Comparison of ENCODE assay signal across 1 cellular context in the genomic region with DNA sequence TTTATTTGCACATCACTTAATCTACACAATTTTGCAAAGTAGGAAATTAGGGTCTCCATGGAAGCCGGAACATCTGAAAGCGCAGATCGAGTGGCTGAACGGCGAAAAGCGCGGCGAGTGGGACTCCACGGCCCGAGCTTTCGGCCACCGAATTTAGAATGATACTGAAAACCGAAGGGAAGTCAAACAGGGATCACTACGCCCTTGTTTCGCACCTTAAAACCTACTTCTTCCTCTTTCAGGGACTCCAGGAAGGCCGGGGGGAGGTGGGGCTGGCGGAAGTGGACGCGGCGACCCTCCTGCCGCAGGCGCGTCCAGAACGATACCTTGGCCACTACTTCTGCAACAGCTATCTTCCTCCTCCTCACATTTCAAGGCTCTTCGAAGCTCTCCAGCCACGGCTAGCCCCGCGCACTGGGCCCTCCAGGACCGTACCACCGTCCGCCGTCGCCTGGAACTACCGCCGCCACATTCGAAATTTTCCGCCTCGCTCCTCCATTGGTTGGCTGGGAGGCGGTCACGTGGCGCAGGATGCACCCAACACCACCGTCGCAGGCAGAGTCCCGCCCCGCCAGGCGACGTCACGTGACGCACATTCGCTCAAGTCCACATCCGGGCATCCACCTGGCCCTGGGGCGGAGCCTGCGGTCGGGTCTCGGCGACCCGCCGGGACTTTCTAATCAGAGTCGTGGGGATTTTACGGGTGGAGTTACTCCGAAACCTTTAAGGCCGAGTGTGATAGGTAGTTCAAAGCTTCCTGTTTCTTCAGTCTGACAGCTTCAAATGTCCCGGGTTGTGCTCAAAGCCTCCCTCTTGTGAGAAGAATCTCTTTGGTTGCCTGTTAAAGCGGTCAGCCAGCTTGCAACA.
A peak's percentile ranks its signal among the peaks of the same experiment; 100 is the strongest.
TF ChIP-seq lines count a peak whose summit lies in the region.

A gene (minus strand): TSS at position 474 of the 867 bp plus-strand sequence. CDS start 2,179 bp downstream, outside the sequence.

TF ChIP-seq in HEK293, 187 proteins besides CTCF, POLR2A, EP300 and RAD21 (continued from another document and continues in another):
- TF ChIP-seq, protein P1, sequence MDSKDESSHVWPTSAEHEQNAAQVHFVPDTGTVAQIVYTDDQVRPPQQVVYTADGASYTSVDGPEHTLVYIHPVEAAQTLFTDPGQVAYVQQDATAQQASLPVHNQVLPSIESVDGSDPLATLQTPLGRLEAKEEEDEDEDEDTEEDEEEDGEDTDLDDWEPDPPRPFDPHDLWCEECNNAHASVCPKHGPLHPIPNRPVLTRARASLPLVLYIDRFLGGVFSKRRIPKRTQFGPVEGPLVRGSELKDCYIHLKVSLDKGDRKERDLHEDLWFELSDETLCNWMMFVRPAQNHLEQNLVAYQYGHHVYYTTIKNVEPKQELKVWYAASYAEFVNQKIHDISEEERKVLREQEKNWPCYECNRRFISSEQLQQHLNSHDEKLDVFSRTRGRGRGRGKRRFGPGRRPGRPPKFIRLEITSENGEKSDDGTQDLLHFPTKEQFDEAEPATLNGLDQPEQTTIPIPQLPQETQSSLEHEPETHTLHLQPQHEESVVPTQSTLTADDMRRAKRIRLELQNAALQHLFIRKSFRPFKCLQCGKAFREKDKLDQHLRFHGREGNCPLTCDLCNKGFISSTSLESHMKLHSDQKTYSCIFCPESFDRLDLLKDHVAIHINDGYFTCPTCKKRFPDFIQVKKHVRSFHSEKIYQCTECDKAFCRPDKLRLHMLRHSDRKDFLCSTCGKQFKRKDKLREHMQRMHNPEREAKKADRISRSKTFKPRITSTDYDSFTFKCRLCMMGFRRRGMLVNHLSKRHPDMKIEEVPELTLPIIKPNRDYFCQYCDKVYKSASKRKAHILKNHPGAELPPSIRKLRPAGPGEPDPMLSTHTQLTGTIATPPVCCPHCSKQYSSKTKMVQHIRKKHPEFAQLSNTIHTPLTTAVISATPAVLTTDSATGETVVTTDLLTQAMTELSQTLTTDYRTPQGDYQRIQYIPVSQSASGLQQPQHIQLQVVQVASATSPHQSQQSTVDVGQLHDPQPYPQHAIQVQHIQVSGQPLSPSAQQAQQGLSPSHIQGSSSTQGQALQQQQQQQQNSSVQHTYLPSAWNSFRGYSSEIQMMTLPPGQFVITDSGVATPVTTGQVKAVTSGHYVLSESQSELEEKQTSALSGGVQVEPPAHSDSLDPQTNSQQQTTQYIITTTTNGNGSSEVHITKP (tag by site-specific recombination; IDR thresholded peaks at IDR 0.05), result peak; percentile 99
- TF ChIP-seq ZNF792 (tag by site-specific recombination; IDR thresholded peaks at IDR 0.05) (no peak), ZNF501 (tag by site-specific recombination; IDR thresholded peaks at IDR 0.05) (peak; percentile 57; the same call in 1 of the 2 replicates), HOXC10 (CRISPR knock-in tag; IDR thresholded peaks at IDR 0.05) (no peak), ZNF510 (tag by site-specific recombination; IDR thresholded peaks at IDR 0.05; ENCODE audit: insufficient replicate concordance) (no peak), ZNF10 (tag by site-specific recombination; IDR thresholded peaks at IDR 0.05) (peak; percentile 56; the same call in 1 of the 2 replicates), ZNF621 (tag by site-specific recombination; IDR thresholded peaks at IDR 0.05) (no peak), ZNF223 (tag by site-specific recombination; IDR thresholded peaks at IDR 0.05) (no peak), ZNF302 (tag by site-specific recombination; IDR thresholded peaks at IDR 0.05; ENCODE audit: low read depth) (no peak), KLF9 (tag by site-specific recombination; IDR thresholded peaks at IDR 0.05; ENCODE audit: low read depth) (peak; percentile 64), FEZF1 (tag by site-specific recombination; IDR thresholded peaks at IDR 0.05) (no peak), ZNF654 (tag by site-specific recombination; IDR thresholded peaks at IDR 0.05; ENCODE audit: low read depth) (no peak), TRIM28 (IDR thresholded peaks at IDR 0.05; ENCODE audit: borderline replicate concordance, low read length) (no peak), ZNF629 (tag by site-specific recombination; IDR thresholded peaks at IDR 0.05) (peak; percentile 89), KLF10 (tag by site-specific recombination; IDR thresholded peaks at IDR 0.05) (peak; percentile 60), YY1 (tag by site-specific recombination; IDR thresholded peaks at IDR 0.05) (peak; percentile 71; the same call in 1 of the 2 replicates), ZNF521 (tag by site-specific recombination; IDR thresholded peaks at IDR 0.05) (no peak), ZNF670 (tag by site-specific recombination; IDR thresholded peaks at IDR 0.05; ENCODE audit: low read depth) (no peak), ZNF138 (tag by site-specific recombination; IDR thresholded peaks at IDR 0.05; ENCODE audit: borderline replicate concordance) (no peak), ZNF221 (tag by site-specific recombination; IDR thresholded peaks at IDR 0.05; ENCODE audit: borderline replicate concordance) (no peak), ZNF112 (tag by site-specific recombination; IDR thresholded peaks at IDR 0.05) (no peak), ZBTB48 (tag by site-specific recombination; IDR thresholded peaks at IDR 0.05) (peak; percentile 29; the same call in 1 of the 2 replicates), ZNF610 (tag by site-specific recombination; IDR thresholded peaks at IDR 0.05; ENCODE audit: borderline replicate concordance) (0 out of 2 replicates have a peak, but pooled peaks have one; percentile 34), ZNF2 (tag by site-specific recombination; IDR thresholded peaks at IDR 0.05) (no peak), BCL11A (tag by site-specific recombination; IDR thresholded peaks at IDR 0.05; ENCODE audit: low read depth) (no peak), ZBTB20 (tag by site-specific recombination; IDR thresholded peaks at IDR 0.05) (peak; percentile 82)
- TF ChIP-seq, protein P2, sequence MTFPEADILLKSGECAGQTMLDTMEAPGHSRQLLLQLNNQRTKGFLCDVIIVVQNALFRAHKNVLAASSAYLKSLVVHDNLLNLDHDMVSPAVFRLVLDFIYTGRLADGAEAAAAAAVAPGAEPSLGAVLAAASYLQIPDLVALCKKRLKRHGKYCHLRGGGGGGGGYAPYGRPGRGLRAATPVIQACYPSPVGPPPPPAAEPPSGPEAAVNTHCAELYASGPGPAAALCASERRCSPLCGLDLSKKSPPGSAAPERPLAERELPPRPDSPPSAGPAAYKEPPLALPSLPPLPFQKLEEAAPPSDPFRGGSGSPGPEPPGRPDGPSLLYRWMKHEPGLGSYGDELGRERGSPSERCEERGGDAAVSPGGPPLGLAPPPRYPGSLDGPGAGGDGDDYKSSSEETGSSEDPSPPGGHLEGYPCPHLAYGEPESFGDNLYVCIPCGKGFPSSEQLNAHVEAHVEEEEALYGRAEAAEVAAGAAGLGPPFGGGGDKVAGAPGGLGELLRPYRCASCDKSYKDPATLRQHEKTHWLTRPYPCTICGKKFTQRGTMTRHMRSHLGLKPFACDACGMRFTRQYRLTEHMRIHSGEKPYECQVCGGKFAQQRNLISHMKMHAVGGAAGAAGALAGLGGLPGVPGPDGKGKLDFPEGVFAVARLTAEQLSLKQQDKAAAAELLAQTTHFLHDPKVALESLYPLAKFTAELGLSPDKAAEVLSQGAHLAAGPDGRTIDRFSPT (tag by site-specific recombination; IDR thresholded peaks at IDR 0.05), result no peak
- TF ChIP-seq, protein P3, sequence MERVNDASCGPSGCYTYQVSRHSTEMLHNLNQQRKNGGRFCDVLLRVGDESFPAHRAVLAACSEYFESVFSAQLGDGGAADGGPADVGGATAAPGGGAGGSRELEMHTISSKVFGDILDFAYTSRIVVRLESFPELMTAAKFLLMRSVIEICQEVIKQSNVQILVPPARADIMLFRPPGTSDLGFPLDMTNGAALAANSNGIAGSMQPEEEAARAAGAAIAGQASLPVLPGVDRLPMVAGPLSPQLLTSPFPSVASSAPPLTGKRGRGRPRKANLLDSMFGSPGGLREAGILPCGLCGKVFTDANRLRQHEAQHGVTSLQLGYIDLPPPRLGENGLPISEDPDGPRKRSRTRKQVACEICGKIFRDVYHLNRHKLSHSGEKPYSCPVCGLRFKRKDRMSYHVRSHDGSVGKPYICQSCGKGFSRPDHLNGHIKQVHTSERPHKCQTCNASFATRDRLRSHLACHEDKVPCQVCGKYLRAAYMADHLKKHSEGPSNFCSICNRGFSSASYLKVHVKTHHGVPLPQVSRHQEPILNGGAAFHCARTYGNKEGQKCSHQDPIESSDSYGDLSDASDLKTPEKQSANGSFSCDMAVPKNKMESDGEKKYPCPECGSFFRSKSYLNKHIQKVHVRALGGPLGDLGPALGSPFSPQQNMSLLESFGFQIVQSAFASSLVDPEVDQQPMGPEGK (tag by site-specific recombination; IDR thresholded peaks at IDR 0.05), result peak; percentile 65
- TF ChIP-seq, protein P4, sequence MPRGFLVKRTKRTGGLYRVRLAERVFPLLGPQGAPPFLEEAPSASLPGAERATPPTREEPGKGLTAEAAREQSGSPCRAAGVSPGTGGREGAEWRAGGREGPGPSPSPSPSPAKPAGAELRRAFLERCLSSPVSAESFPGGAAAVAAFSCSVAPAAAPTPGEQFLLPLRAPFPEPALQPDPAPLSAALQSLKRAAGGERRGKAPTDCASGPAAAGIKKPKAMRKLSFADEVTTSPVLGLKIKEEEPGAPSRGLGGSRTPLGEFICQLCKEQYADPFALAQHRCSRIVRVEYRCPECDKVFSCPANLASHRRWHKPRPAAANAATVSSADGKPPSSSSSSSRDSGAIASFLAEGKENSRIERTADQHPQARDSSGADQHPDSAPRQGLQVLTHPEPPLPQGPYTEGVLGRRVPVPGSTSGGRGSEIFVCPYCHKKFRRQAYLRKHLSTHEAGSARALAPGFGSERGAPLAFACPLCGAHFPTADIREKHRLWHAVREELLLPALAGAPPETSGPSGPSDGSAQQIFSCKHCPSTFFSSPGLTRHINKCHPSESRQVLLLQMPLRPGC (tag by site-specific recombination; IDR thresholded peaks at IDR 0.05), result peak; percentile 65; the same call in 1 of the 2 replicates
- TF ChIP-seq, protein P5, sequence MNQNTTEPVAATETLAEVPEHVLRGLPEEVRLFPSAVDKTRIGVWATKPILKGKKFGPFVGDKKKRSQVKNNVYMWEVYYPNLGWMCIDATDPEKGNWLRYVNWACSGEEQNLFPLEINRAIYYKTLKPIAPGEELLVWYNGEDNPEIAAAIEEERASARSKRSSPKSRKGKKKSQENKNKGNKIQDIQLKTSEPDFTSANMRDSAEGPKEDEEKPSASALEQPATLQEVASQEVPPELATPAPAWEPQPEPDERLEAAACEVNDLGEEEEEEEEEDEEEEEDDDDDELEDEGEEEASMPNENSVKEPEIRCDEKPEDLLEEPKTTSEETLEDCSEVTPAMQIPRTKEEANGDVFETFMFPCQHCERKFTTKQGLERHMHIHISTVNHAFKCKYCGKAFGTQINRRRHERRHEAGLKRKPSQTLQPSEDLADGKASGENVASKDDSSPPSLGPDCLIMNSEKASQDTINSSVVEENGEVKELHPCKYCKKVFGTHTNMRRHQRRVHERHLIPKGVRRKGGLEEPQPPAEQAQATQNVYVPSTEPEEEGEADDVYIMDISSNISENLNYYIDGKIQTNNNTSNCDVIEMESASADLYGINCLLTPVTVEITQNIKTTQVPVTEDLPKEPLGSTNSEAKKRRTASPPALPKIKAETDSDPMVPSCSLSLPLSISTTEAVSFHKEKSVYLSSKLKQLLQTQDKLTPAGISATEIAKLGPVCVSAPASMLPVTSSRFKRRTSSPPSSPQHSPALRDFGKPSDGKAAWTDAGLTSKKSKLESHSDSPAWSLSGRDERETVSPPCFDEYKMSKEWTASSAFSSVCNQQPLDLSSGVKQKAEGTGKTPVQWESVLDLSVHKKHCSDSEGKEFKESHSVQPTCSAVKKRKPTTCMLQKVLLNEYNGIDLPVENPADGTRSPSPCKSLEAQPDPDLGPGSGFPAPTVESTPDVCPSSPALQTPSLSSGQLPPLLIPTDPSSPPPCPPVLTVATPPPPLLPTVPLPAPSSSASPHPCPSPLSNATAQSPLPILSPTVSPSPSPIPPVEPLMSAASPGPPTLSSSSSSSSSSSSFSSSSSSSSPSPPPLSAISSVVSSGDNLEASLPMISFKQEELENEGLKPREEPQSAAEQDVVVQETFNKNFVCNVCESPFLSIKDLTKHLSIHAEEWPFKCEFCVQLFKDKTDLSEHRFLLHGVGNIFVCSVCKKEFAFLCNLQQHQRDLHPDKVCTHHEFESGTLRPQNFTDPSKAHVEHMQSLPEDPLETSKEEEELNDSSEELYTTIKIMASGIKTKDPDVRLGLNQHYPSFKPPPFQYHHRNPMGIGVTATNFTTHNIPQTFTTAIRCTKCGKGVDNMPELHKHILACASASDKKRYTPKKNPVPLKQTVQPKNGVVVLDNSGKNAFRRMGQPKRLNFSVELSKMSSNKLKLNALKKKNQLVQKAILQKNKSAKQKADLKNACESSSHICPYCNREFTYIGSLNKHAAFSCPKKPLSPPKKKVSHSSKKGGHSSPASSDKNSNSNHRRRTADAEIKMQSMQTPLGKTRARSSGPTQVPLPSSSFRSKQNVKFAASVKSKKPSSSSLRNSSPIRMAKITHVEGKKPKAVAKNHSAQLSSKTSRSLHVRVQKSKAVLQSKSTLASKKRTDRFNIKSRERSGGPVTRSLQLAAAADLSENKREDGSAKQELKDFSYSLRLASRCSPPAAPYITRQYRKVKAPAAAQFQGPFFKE (tag by site-specific recombination; IDR thresholded peaks at IDR 0.05; ENCODE audit: borderline replicate concordance), result no peak
- TF ChIP-seq, protein P6, sequence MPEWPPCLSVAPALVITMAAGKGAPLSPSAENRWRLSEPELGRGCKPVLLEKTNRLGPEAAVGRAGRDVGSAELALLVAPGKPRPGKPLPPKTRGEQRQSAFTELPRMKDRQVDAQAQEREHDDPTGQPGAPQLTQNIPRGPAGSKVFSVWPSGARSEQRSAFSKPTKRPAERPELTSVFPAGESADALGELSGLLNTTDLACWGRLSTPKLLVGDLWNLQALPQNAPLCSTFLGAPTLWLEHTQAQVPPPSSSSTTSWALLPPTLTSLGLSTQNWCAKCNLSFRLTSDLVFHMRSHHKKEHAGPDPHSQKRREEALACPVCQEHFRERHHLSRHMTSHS (tag by site-specific recombination; IDR thresholded peaks at IDR 0.05), result no peak
- TF ChIP-seq, protein P7, sequence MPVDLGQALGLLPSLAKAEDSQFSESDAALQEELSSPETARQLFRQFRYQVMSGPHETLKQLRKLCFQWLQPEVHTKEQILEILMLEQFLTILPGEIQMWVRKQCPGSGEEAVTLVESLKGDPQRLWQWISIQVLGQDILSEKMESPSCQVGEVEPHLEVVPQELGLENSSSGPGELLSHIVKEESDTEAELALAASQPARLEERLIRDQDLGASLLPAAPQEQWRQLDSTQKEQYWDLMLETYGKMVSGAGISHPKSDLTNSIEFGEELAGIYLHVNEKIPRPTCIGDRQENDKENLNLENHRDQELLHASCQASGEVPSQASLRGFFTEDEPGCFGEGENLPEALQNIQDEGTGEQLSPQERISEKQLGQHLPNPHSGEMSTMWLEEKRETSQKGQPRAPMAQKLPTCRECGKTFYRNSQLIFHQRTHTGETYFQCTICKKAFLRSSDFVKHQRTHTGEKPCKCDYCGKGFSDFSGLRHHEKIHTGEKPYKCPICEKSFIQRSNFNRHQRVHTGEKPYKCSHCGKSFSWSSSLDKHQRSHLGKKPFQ (tag by site-specific recombination; IDR thresholded peaks at IDR 0.05), result no peak
- TF ChIP-seq, protein P8, sequence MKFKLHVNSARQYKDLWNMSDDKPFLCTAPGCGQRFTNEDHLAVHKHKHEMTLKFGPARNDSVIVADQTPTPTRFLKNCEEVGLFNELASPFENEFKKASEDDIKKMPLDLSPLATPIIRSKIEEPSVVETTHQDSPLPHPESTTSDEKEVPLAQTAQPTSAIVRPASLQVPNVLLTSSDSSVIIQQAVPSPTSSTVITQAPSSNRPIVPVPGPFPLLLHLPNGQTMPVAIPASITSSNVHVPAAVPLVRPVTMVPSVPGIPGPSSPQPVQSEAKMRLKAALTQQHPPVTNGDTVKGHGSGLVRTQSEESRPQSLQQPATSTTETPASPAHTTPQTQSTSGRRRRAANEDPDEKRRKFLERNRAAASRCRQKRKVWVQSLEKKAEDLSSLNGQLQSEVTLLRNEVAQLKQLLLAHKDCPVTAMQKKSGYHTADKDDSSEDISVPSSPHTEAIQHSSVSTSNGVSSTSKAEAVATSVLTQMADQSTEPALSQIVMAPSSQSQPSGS (tag by site-specific recombination; IDR thresholded peaks at IDR 0.05; ENCODE audit: low read depth), result no peak
